In genomic region chr1:59315529-59316433, GRCh38 we compare ENCODE assay signal across 10 cellular contexts. TPM values are rescaled to one million over a fixed set of nuclear protein-coding genes. Genes with fewer than 3 reads are reported as not detected.
A peak's percentile ranks its signal among the peaks of the same experiment; 100 is the strongest.
DNase-seq lines count a peak whose midpoint lies in the region; ATAC-seq and TF ChIP-seq lines count a peak whose summit lies in the region.
"Had no signal": no experiment of that assay in that cellular context is flagged by ENCODE, and none has a peak within 500 bp of the region (broad histone marks: within the 10 kb centered on the region; RNA-seq: fewer than 3 reads in every experiment).

No MANE protein-coding gene starts in this region.

- no peaks in the 10 kb centered on the region for H3K27me3 Mint-ChIP-seq in MCF 10A (ENCODE audit: insufficient read depth, unreplicated experiment)
- H3K27me3 Mint-ChIP-seq in nephron (ENCODE audit: low read depth): no peaks in the 10 kb centered on the region
- peaks cover 11% of the 10 kb centered on the region for H3K27me3 Mint-ChIP-seq in T-helper 17 cell

- H3K9ac ChIP-seq in mammary epithelial cell (ENCODE audit: insufficient read depth, low read length) (no peak overlapping the region), fibroblast of lung (ENCODE audit: insufficient read depth, low read length) (no peak overlapping the region)

- H4K20me1 ChIP-seq in mammary epithelial cell (ENCODE audit: insufficient read depth, low read length) (no peaks in the 10 kb centered on the region), fibroblast of lung (ENCODE audit: control insufficient read depth, extremely low read depth, insufficient read depth, low read length) (no peaks in the 10 kb centered on the region)

- H3K27ac ChIP-seq in mammary epithelial cell (ENCODE audit: insufficient read depth, low read depth, low read length): no peak overlapping the region
- H3K27ac ChIP-seq in fibroblast of lung (ENCODE audit: insufficient read depth, low read length): no peak overlapping the region
- H3K27ac ChIP-seq in uterus: peak overlapping the region; percentile 42 to 66

- peak overlapping the region; percentile 0 for H2AFZ ChIP-seq in mammary epithelial cell (ENCODE audit: low read depth, low read length)
- no peak overlapping the region for H2AFZ ChIP-seq in fibroblast of lung (ENCODE audit: low read length)

- dilution Hi-C loops in mammary epithelial cell (cut with HindIII; ENCODE audit: low sequenced_read_pairs): no loop called here

- H3K4me3 Mint-ChIP-seq in MCF 10A (ENCODE audit: unreplicated experiment) (no peak overlapping the region), nephron (peak overlapping the region in 1 of 3 experiments; percentile 1), T-helper 17 cell (no peak overlapping the region)

- no peaks in the 10 kb centered on the region for H3K9me3 ChIP-seq in mammary epithelial cell (replicated peaks; ENCODE audit: insufficient read depth, low read length)
- no peaks in the 10 kb centered on the region for H3K9me3 ChIP-seq in fibroblast of lung (ENCODE audit: control insufficient read depth, insufficient read depth, low read depth, low read length)
- no peaks in the 10 kb centered on the region for H3K9me3 ChIP-seq in uterus
- H3K9me3 ChIP-seq in T-helper 17 cell (ENCODE audit: control insufficient read depth, low read length, poor library complexity, severe bottlenecking): no peaks in the 10 kb centered on the region

- in situ Hi-C loops in mammary epithelial cell (cut with MboI; ENCODE audit: low sequenced_read_pairs in 2 of 2): loop anchor here in 1 of 2 donors (25.0 kb wide), 1 partner anchor 372 kb away; no protein-coding TSS in a partner anchor

- DNase-seq in mammary epithelial cell: no peak
- no peak for DNase-seq in MCF 10A (ENCODE audit: unreplicated experiment)
- peak in 1 of 2 donors; percentile 93 for DNase-seq in fibroblast of lung (ENCODE audit: low read depth in 2 of 2)
- no peak for DNase-seq in uterus
- no peak for DNase-seq in NCI-H1105 treated with DMSO at 0.1 percent for 48 hours (lab: John Stamatoyannopoulos, UW)
- no peak for DNase-seq in H4 (ENCODE audit: low spot score)
- DNase-seq in T-helper 17 cell: no peak
- DNase-seq: NCI-H2171 had no signal

- H3K4me1 ChIP-seq in mammary epithelial cell (ENCODE audit: insufficient read depth, low read length) (no peaks in the 10 kb centered on the region), fibroblast of lung (ENCODE audit: control insufficient read depth, extremely low read depth, insufficient read depth, low read length) (peaks cover 12% of the 10 kb centered on the region), uterus (no peaks in the 10 kb centered on the region)

- H3K4me1 Mint-ChIP-seq in MCF 10A (ENCODE audit: insufficient read depth, unreplicated experiment) (no peaks in the 10 kb centered on the region), nephron (peaks cover 34% of the 10 kb centered on the region), T-helper 17 cell (peaks cover 5% of the 10 kb centered on the region)

- 70% methylated on average over 6 of the region's 6 CpGs for WGBS in mammary epithelial cell (ENCODE audit: low coverage, missing lambda C conversion rate)

- no TSS peak for BruUV-seq in mammary epithelial cell (replicated peaks; lab: Mats Ljungman, UMichigan)
- no TSS peak for BruUV-seq in MCF 10A (replicated peaks; lab: Mats Ljungman, UMichigan)

- H3K36me3 Mint-ChIP-seq in MCF 10A (ENCODE audit: insufficient read depth, unreplicated experiment): peaks cover 5% of the 10 kb centered on the region
- H3K36me3 Mint-ChIP-seq in nephron (ENCODE audit: low read depth): no peaks in the 10 kb centered on the region
- no peaks in the 10 kb centered on the region for H3K36me3 Mint-ChIP-seq in T-helper 17 cell (ENCODE audit: low read depth)

- H3K4me3 ChIP-seq in mammary epithelial cell (replicated peaks in 1 of 3; ENCODE audit: insufficient read depth in 1 of 3, low read depth in 2 of 3, low read length in 3 of 3) (no peak overlapping the region), fibroblast of lung (replicated peaks in 1 of 4; ENCODE audit: control extremely low read depth in 1 of 4, insufficient read depth in 1 of 4, low read depth in 3 of 4, low read length in 4 of 4) (no peak overlapping the region), uterus (no peak overlapping the region)

- H3K36me3 ChIP-seq in mammary epithelial cell (ENCODE audit: insufficient read depth, low read length) (no peaks in the 10 kb centered on the region), fibroblast of lung (ENCODE audit: control insufficient read depth, insufficient read depth, low read length) (no peaks in the 10 kb centered on the region), uterus (no peaks in the 10 kb centered on the region)

- no peak overlapping the region for H3K27ac Mint-ChIP-seq in MCF 10A (ENCODE audit: low read depth, unreplicated experiment)
- H3K27ac Mint-ChIP-seq in nephron: peak overlapping the region; percentile 68 to 90 (median 81)
- H3K27ac Mint-ChIP-seq in T-helper 17 cell: no peak overlapping the region

- POLR2A ChIA-PET in MCF 10A (lab: Yijun Ruan, JAX): interaction anchor here (0.9 kb wide), 1 partner anchor 532 kb away, joined by 3 read pairs; the partner anchor contains the start of gene JUN

- intact Hi-C loops in mammary epithelial cell (cut with micrococcal nuclease) (no loop called here), MCF 10A (cut with micrococcal nuclease) (no loop called here), uterus (cut with DNase I; ENCODE audit: low total_unique reads) (no loop called here)

- H3K27me3 ChIP-seq in mammary epithelial cell (ENCODE audit: insufficient read depth, low read length) (no peaks in the 10 kb centered on the region), fibroblast of lung (ENCODE audit: control insufficient read depth, insufficient read depth, low read length) (no peaks in the 10 kb centered on the region), uterus (no peaks in the 10 kb centered on the region)

- CTCF ChIA-PET in mammary epithelial cell (lab: Charles Lee; ENCODE audit: low non-redundant PET) (no interaction called here), MCF 10A (lab: Yijun Ruan, JAX) (interaction anchor here (0.6 kb wide), 3 partner anchors 52 to 455 kb away, joined by 3 to 4 read pairs (median 3); no protein-coding TSS in a partner anchor)

- no peak for TF ChIP-seq POLR2A in uterus (IDR thresholded peaks at IDR 0.05)

- ATAC-seq in T-helper 17 cell: no peak
- ATAC-seq: activated CD4-positive, CD25-positive, alpha-beta regulatory T cell treated with anti-CD3 and anti-CD28 coated beads, Interleukin-2, amount 50 U/mL, for 24 hours had no signal

- H3K9me3 Mint-ChIP-seq in MCF 10A (ENCODE audit: unreplicated experiment) (no peaks in the 10 kb centered on the region), nephron (no peaks in the 10 kb centered on the region)

- H3K4me2 ChIP-seq in mammary epithelial cell (ENCODE audit: insufficient read depth, low read depth, low read length): no peak overlapping the region
- H3K4me2 ChIP-seq in fibroblast of lung (ENCODE audit: extremely low read depth, insufficient read depth, low read length): peak overlapping the region; percentile 61

- TF ChIP-seq CTCF in mammary epithelial cell (conservative IDR thresholded peaks at IDR 0.05 in 1 of 2, IDR thresholded peaks at IDR 0.05 in 1 of 2; ENCODE audit: extremely low read depth in 1 of 2, insufficient read depth in 1 of 2, low read depth in 1 of 2, low read length in 2 of 2) (no peak), MCF 10A (IDR thresholded peaks at IDR 0.05; ENCODE audit: unreplicated experiment) (no peak), fibroblast of lung (conservative IDR thresholded peaks at IDR 0.05 in 1 of 2, IDR thresholded peaks at IDR 0.05 in 1 of 2; ENCODE audit: low read depth in 1 of 2, low read length in 2 of 2) (no peak), nephron (IDR thresholded peaks at IDR 0.05; ENCODE audit: unreplicated experiment in 3 of 3) (no peak), uterus (IDR thresholded peaks at IDR 0.05) (no peak)

- H3K79me2 ChIP-seq in mammary epithelial cell (ENCODE audit: insufficient read depth, low read length) (no peaks in the 10 kb centered on the region), fibroblast of lung (ENCODE audit: control insufficient read depth, insufficient read depth, low read length) (no peaks in the 10 kb centered on the region)

RNA-seq across cellular contexts. Expression of gene FGGY, which starts 18.9 kb away (rescaled TPM):
- total RNA-seq in mammary epithelial cell (10 to 100 TPM; 10.3 to 14.7 TPM), MCF 10A (2022) (8.0 and 10.6 TPM in 2 replicates), fibroblast of lung (32.1 and 32.4 TPM in 2 replicates), uterus (100 to 1,000 TPM in 1 of 4 donors, 10 to 100 TPM in 3; 20.6 to 138 (median 32.8) TPM), T-helper 17 cell (1 to 10 TPM; 6.7 to 8.5 TPM)
- polyA plus RNA-seq in mammary epithelial cell (8.0 TPM), fibroblast of lung (9.5 and 9.7 TPM in 2 replicates)
- polyA minus RNA-seq in mammary epithelial cell (22.5 TPM), fibroblast of lung (ENCODE audit: low replicate concordance) (20.0 and 26.2 TPM in 2 replicates)
- 9.7 and 10.6 TPM in 2 replicates for polyA plus RNA-seq in fibroblast of lung (2012)
- total RNA-seq in H4 (2014; rRNA removed; shearing (Covaris generic)): 4.9 and 8.4 TPM in 2 replicates

Comparison
In these comparisons a context has a peak if more than half of its experiments do, and no peak if none do; other contexts are left out.
1. H3K27ac ChIP-seq: peak in uterus (2 of 2); none in mammary epithelial cell (single experiment) and fibroblast of lung (single experiment).
2. H3K27ac Mint-ChIP-seq: peak in nephron (3 of 3); none in MCF 10A (single experiment) and T-helper 17 cell (single experiment).